In genomic region chr17:75753514-75754377, GRCh38 we compare ENCODE assay signal across 9 cellular contexts. TPM values are rescaled to one million over a fixed set of nuclear protein-coding genes. Genes with fewer than 3 reads are reported as not detected.
DNase-seq lines count a peak whose midpoint lies in the region; FAIRE-seq and TF ChIP-seq lines count a peak whose summit lies in the region.
"Had no signal": no experiment of that assay in that cellular context is flagged by ENCODE, and none has a peak within 500 bp of the region (broad histone marks: within the 10 kb centered on the region; RNA-seq: fewer than 3 reads in every experiment).

No MANE protein-coding gene starts in this region.

- H3K4me1 Mint-ChIP-seq in astrocyte (ENCODE audit: low read depth, unreplicated experiment), result peaks cover 5% of the 10 kb centered on the region

- H3K27me3 Mint-ChIP-seq in astrocyte (ENCODE audit: low read depth, unreplicated experiment), result peaks cover 8% of the 10 kb centered on the region

- H4K20me1 ChIP-seq in astrocyte (ENCODE audit: insufficient read depth, low read length), result no peaks in the 10 kb centered on the region

- H3K27me3 ChIP-seq in astrocyte (ENCODE audit: insufficient read depth, low read length), result no peaks in the 10 kb centered on the region
- H3K27me3 ChIP-seq in iPS-20b (ENCODE audit: insufficient read depth, low read length), result peaks cover 20% of the 10 kb centered on the region; the same call in 1 of the 2 replicates

- H3K4me1 ChIP-seq in astrocyte (ENCODE audit: insufficient read depth, low read length) (peaks cover 4% of the 10 kb centered on the region), iPS-20b (ENCODE audit: insufficient read depth, low read length) (no peaks in the 10 kb centered on the region)

- H3K4me3 Mint-ChIP-seq in astrocyte (ENCODE audit: unreplicated experiment), result no peak overlapping the region

- H3K27ac ChIP-seq in astrocyte (ENCODE audit: low read depth, low read length) (no peak overlapping the region), iPS-20b (ENCODE audit: low read length) (no peak overlapping the region)
- H3K27ac ChIP-seq: A549 had no signal

- FAIRE-seq in astrocyte (lab: Jason Lieb, UNC), result no peak
- FAIRE-seq: A549 had no signal

- H3K4me2 ChIP-seq in astrocyte (ENCODE audit: low read length), result peak overlapping the region; percentile 82
- H3K4me2 ChIP-seq: A549 had no signal

- H2AFZ ChIP-seq in astrocyte (ENCODE audit: low read depth, low read length), result peak overlapping the region; percentile 72

- H3K4me3 ChIP-seq in astrocyte (ENCODE audit: insufficient read depth, low read depth, low read length), result peak overlapping the region; percentile 29
- peak overlapping the region; percentile 39; the same call in 1 of the 2 replicates for H3K4me3 ChIP-seq in iPS-20b (ENCODE audit: low read length)
- H3K4me3 ChIP-seq: A549 had no signal

- H3K36me3 Mint-ChIP-seq in astrocyte (ENCODE audit: low read depth, unreplicated experiment), result peaks cover 4% of the 10 kb centered on the region

- H3K9me3 Mint-ChIP-seq in astrocyte (ENCODE audit: unreplicated experiment), result no peaks in the 10 kb centered on the region

- peak; percentile 36 for DNase-seq in NCI-H146 (lab: John Stamatoyannopoulos, UW)
- no peak for DNase-seq in NCI-H146 treated with DMSO at 0.1 percent for 48 hours (lab: John Stamatoyannopoulos, UW; ENCODE audit: unreplicated experiment)
- peak; percentile 57 for DNase-seq in HT1080 (ENCODE audit: low read depth)
- peak; percentile 44 for DNase-seq in T-helper 22 cell (ENCODE audit: low read depth)
- DNase-seq in astrocyte (ENCODE audit: low read depth), result peak; percentile 27
- peak; percentile 82 for DNase-seq in stimulated activated CD4-positive, alpha-beta T cell treated with anti-CD3 and anti-CD28 coated beads, Interleukin-15, amount 100 ng/mL, for 24 hours
- no peak for DNase-seq in NCI-H345 treated with DMSO at 0.1 percent for 48 hours (lab: John Stamatoyannopoulos, UW; ENCODE audit: unreplicated experiment)

- H3K9me3 ChIP-seq in astrocyte (ENCODE audit: insufficient read depth, low read depth, low read length) (no peaks in the 10 kb centered on the region), iPS-20b (ENCODE audit: insufficient read depth, low read depth, low read length) (no peaks in the 10 kb centered on the region)
- H3K9me3 ChIP-seq: A549 had no signal

- peak; percentile 23 for TF ChIP-seq CTCF in astrocyte (IDR thresholded peaks at IDR 0.05; ENCODE audit: insufficient read depth, low read depth, low read length)

- H3K27ac Mint-ChIP-seq in astrocyte (ENCODE audit: unreplicated experiment), result no peak overlapping the region

- H3K9ac ChIP-seq in astrocyte (ENCODE audit: low read length), result peak overlapping the region; percentile 31
- no peak overlapping the region; the same call in 1 of the 2 replicates for H3K9ac ChIP-seq in iPS-20b (ENCODE audit: low read depth, low read length)

- H3K79me2 ChIP-seq in astrocyte (ENCODE audit: insufficient read depth, low read length), result no peaks in the 10 kb centered on the region

- no peaks in the 10 kb centered on the region for H3K36me3 ChIP-seq in astrocyte (ENCODE audit: insufficient read depth, low read length)
- no peaks in the 10 kb centered on the region for H3K36me3 ChIP-seq in iPS-20b (ENCODE audit: insufficient read depth, low read depth, low read length)

RNA-seq across cellular contexts. Expression of gene GALK1, which starts 11.2 kb away (rescaled TPM):
- total RNA-seq in HT1080 (2014; rRNA removed; shearing (Covaris generic)), result 33.5 and 37.1 TPM in 2 replicates
- polyA plus RNA-seq in HT1080 (2015; cell fraction: cytosol; rRNA removed), result 30.7 and 31.7 TPM in 2 replicates
- 35.0 and 37.3 TPM in 2 replicates for polyA plus RNA-seq in HT1080 (2015; cell fraction: nucleus; rRNA removed)
- total RNA-seq in astrocyte, result 22.6 and 31.1 TPM in 2 replicates

RNA-seq across cellular contexts. Expression of gene UNK, which starts 30.9 kb away (rescaled TPM):
- total RNA-seq in HT1080 (2014; rRNA removed; shearing (Covaris generic)), result 26.3 and 26.8 TPM in 2 replicates
- 27.9 and 34.9 TPM in 2 replicates for polyA plus RNA-seq in HT1080 (2015; cell fraction: cytosol; rRNA removed)
- 25.1 and 29.0 TPM in 2 replicates for polyA plus RNA-seq in HT1080 (2015; cell fraction: nucleus; rRNA removed)
- total RNA-seq in astrocyte, result 14.9 and 16.7 TPM in 2 replicates

RNA-seq across cellular contexts. Expression of gene ITGB4, which starts 32.5 kb away (rescaled TPM):
- 1.1 and 1.4 TPM in 2 replicates for total RNA-seq in HT1080 (2014; rRNA removed; shearing (Covaris generic))
- polyA plus RNA-seq in HT1080 (2015; cell fraction: cytosol; rRNA removed), result 6.7 and 9.0 TPM in 2 replicates
- 25.6 and 26.7 TPM in 2 replicates for polyA plus RNA-seq in HT1080 (2015; cell fraction: nucleus; rRNA removed)
- total RNA-seq in astrocyte, result 2.1 and 6.6 TPM in 2 replicates

Comparison
In these comparisons a context has a peak if more than half of its experiments do, and no peak if none do; other contexts are left out.
1. DNase-seq: peak in NCI-H146 (single experiment), HT1080 (single experiment), T-helper 22 cell (single experiment), astrocyte (single experiment) and stimulated activated CD4-positive, alpha-beta T cell treated with anti-CD3 and anti-CD28 coated beads, Interleukin-15, amount 100 ng/mL, for 24 hours (single experiment); none in NCI-H146 treated with DMSO at 0.1 percent for 48 hours (single experiment) and NCI-H345 treated with DMSO at 0.1 percent for 48 hours (single experiment).